9 cellular contexts compared by ENCODE assay signal in the genomic region with DNA sequence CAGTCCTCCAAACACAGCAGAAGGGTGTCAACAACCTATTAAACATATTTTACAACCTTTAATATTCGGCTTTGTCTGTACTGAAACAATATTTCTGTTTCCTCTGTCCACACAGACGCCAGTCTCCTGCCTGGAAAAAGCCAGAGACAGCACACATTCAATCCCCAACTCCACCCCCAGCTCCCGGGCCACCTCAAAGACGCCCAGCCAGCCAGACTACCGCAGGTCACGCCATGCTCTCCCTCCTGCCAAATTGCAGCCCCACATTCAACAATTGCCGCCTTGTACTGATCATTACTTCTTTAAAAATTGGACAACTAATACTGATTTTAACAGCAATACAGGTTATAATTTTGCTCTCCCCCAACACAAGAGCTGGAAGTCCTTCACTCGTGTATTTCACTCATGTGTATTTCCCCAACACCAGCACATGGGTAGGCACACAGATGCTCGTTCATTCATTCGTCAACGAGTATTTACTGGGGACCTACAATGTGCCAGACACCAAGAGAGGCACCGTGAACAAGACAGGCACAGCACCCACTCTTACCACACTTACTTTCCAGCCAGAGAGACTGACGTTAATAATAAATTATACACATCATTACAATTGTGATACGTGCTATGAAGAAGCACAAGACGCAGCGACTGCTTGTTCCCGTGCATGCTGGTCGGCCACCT. TPM values are rescaled to one million over a fixed set of nuclear protein-coding genes. Genes with fewer than 3 reads are reported as not detected.
DNase-seq lines count a peak whose midpoint lies in the region; ATAC-seq and TF ChIP-seq lines count a peak whose summit lies in the region.
"Had no signal": no experiment of that assay in that cellular context is flagged by ENCODE, and none has a peak within 500 bp of the region (broad histone marks: within the 10 kb centered on the region; RNA-seq: fewer than 3 reads in every experiment).

No MANE protein-coding gene starts in this region.

- DNase-seq in D341Med (ENCODE audit: low spot score) (peak; percentile 44), NT2/D1 (ENCODE audit: low read depth, low spot score) (no peak), GF-D8 (lab: John Stamatoyannopoulos, UW) (no peak), omental fat pad (ENCODE audit: low spot score) (no peak)

- TF ChIP-seq CTCF in neutrophil (IDR thresholded peaks at IDR 0.05) (no peak), omental fat pad (IDR thresholded peaks at IDR 0.05) (no peak)

- no peaks in the 10 kb centered on the region for H3K9me3 ChIP-seq in NT2/D1 (ENCODE audit: insufficient read depth, low read length)
- H3K9me3 ChIP-seq in duodenal mucosa (ENCODE audit: control insufficient read depth in 1 of 2, low read length in 2 of 2) = no peaks in the 10 kb centered on the region
- H3K9me3 ChIP-seq in neutrophil = no peaks in the 10 kb centered on the region

- ATAC-seq in omental fat pad (ENCODE audit: low FRiP score) = no peak
- ATAC-seq in HG02678 (IDR thresholded peaks at IDR 0.05; ENCODE audit: unreplicated experiment) = no peak
- no peak for ATAC-seq in HG02610 (IDR thresholded peaks at IDR 0.05; ENCODE audit: unreplicated experiment)

- H3K36me3 ChIP-seq in NT2/D1 (ENCODE audit: insufficient read depth, insufficient read length, low read length) (peaks cover 2% of the 10 kb centered on the region), duodenal mucosa (ENCODE audit: control insufficient read depth in 1 of 2, insufficient read depth in 2 of 2, low read length in 2 of 2) (peaks cover 0 to under 1% of the 10 kb centered on the region in 2 donors), neutrophil (no peaks in the 10 kb centered on the region)

- H3K9ac ChIP-seq in NT2/D1 (ENCODE audit: insufficient read length, low read depth) (peak overlapping the region; percentile 72), duodenal mucosa (ENCODE audit: low read depth in 1 of 2, low read length in 2 of 2) (peak overlapping the region; percentile 49 to 83)

- H3K27me3 ChIP-seq in NT2/D1 (ENCODE audit: insufficient read depth, insufficient read length) (peaks cover 33% of the 10 kb centered on the region), duodenal mucosa (ENCODE audit: control insufficient read depth in 1 of 2, insufficient read depth in 2 of 2, low read length in 2 of 2) (peaks cover 0 to 6% of the 10 kb centered on the region in 2 donors), neutrophil (peaks cover 31% of the 10 kb centered on the region)

- H3K27ac ChIP-seq in duodenal mucosa (ENCODE audit: low read depth, low read length) = no peak overlapping the region
- peak overlapping the region; percentile 57 for H3K27ac ChIP-seq in neutrophil

- peak overlapping the region; percentile 74 for H3K4me3 ChIP-seq in NT2/D1 (ENCODE audit: insufficient read length, low read depth)
- H3K4me3 ChIP-seq in duodenal mucosa (ENCODE audit: low read depth in 1 of 2, low read length in 2 of 2) = peak overlapping the region; percentile 86 to 94
- H3K4me3 ChIP-seq in neutrophil (ENCODE audit: low read depth in 1 of 2, low read length in 1 of 2) = peak overlapping the region in 1 of 2 experiments; percentile 94

- H3K4me1 ChIP-seq in NT2/D1 (ENCODE audit: insufficient read depth, insufficient read length) = peaks cover 2% of the 10 kb centered on the region
- H3K4me1 ChIP-seq in duodenal mucosa (ENCODE audit: control insufficient read depth in 1 of 2, insufficient read depth in 2 of 2, low read length in 2 of 2) = peaks cover 5 to 13% of the 10 kb centered on the region in 2 donors
- peaks cover 10 to 11% of the 10 kb centered on the region in 2 experiments for H3K4me1 ChIP-seq in neutrophil (ENCODE audit: control insufficient read depth in 1 of 2, insufficient read depth in 1 of 2, low read depth in 1 of 2, low read length in 1 of 2)

RNA-seq across cellular contexts. Expression of a gene that starts 1.1 kb away (rescaled TPM):
- total RNA-seq in omental fat pad = 10 to 100 TPM; 18.9 to 23.9 (median 20.6) TPM

RNA-seq across cellular contexts. Expression of a gene that starts 34.3 kb away (rescaled TPM):
- total RNA-seq in omental fat pad = under 1 TPM; 0.19 to 0.47 (median 0.31) TPM
- total RNA-seq: LHCN-M2 had no signal
